ENCODE assay signal across 8 cellular contexts in the genomic region with DNA sequence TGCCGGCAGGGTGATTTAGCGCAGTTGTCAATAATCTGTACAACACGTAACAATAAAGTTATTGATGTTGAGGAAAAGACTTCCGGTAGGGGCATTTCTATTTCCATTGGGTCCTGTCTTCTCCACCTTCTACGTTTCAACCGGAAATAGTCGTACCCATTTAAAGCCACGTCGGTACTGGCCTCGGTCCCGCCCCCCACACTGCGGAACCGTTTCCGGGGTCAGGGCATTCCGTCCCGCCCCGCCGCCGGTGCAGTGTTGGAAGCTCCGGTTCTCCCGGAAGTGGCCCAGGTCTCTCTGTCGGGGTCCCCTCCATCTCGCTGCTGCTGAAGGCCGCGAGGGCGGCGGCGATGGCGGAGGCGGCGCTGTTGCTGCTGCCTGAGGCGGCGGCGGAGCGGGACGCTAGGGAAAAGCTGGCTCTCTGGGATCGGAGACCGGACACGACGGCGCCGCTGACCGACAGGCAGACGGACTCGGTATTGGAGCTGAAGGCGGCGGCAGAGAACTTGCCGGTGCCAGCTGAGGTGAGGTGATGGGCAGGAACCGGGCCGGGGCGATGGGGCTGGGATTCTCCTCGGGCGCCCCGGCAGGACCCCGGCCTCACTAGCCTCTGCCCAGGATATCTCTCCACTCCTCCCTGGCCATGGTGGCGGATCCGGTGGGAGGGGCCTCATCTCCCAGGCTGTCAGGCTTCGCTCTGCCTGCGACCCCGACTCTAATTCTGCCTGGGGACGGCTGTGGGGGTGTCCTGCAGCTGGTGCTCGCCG. TPM values are rescaled to one million over a fixed set of nuclear protein-coding genes. Genes with fewer than 3 reads are reported as not detected.
DNase-seq lines count a peak whose midpoint lies in the region; ATAC-seq, FAIRE-seq and TF ChIP-seq lines count a peak whose summit lies in the region.

A gene with protein sequence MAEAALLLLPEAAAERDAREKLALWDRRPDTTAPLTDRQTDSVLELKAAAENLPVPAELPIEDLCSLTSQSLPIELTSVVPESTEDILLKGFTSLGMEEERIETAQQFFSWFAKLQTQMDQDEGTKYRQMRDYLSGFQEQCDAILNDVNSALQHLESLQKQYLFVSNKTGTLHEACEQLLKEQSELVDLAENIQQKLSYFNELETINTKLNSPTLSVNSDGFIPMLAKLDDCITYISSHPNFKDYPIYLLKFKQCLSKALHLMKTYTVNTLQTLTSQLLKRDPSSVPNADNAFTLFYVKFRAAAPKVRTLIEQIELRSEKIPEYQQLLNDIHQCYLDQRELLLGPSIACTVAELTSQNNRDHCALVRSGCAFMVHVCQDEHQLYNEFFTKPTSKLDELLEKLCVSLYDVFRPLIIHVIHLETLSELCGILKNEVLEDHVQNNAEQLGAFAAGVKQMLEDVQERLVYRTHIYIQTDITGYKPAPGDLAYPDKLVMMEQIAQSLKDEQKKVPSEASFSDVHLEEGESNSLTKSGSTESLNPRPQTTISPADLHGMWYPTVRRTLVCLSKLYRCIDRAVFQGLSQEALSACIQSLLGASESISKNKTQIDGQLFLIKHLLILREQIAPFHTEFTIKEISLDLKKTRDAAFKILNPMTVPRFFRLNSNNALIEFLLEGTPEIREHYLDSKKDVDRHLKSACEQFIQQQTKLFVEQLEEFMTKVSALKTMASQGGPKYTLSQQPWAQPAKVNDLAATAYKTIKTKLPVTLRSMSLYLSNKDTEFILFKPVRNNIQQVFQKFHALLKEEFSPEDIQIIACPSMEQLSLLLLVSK (plus strand): TSS at position 253 of the 767 bp plus-strand sequence. CDS start 98 bp downstream, at position 351.

- peak; percentile 94 for FAIRE-seq in GM12891 (lab: Jason Lieb, UNC)

- H3K36me3 Mint-ChIP-seq in T-cell = peaks cover 3% of the 10 kb centered on the region

- peak; percentile 83 for TF ChIP-seq POLR2A in GM12891 (IDR thresholded peaks at IDR 0.05; ENCODE audit: low read depth, low read length)
- TF ChIP-seq POLR2A in tibial nerve (IDR thresholded peaks at IDR 0.05) = peak in 1 of 2 donors; percentile 56

- H3K36me3 ChIP-seq in cardiac muscle cell = no peaks in the 10 kb centered on the region
- no peaks in the 10 kb centered on the region for H3K36me3 ChIP-seq in parathyroid adenoma (ENCODE audit: control insufficient read depth, insufficient read depth, low read length)
- no peaks in the 10 kb centered on the region for H3K36me3 ChIP-seq in tibial nerve

- H3K4me3 ChIP-seq in cardiac muscle cell = peak within 1 kb of the TSS; percentile 62
- H3K4me3 ChIP-seq in parathyroid adenoma (ENCODE audit: low read depth, low read length) = peak within 1 kb of the TSS; percentile 92
- H3K4me3 ChIP-seq in tibial nerve = peak within 1 kb of the TSS; percentile 86 to 98 (median 94)

- peak within 1 kb of the TSS; percentile 92 to 96 for H3K27ac Mint-ChIP-seq in T-cell

- peak within 1 kb of the TSS; percentile 93 for H3K9ac ChIP-seq in parathyroid adenoma

- DNase-seq in GM12891 (ENCODE audit: insufficient read length, low spot score) (peak; percentile 83), NCI-H1436 treated with DMSO at 0.1 percent for 48 hours (lab: John Stamatoyannopoulos, UW) (peak; percentile 80), T-cell (peak; percentile 86 to 95 (median 92)), cardiac muscle cell (ENCODE audit: low read depth in 1 of 2, low spot score in 1 of 2) (peak; percentile 95 to 97), tibial nerve (ENCODE audit: low spot score in 2 of 2) (peak; percentile 90 to 94)

- POLR2A ChIA-PET in T-cell (lab: Charles Lee) = interaction anchor here in 1 of 2 donors (0.9 kb wide), 1 partner anchor 16 kb away, joined by 3 read pairs; no protein-coding TSS in a partner anchor

- no peaks in the 10 kb centered on the region for H3K9me3 Mint-ChIP-seq in T-cell

- H3K4me1 Mint-ChIP-seq in T-cell = peaks cover 58 to 65% (median 61%) of the 10 kb centered on the region in 3 donors

- H3K4me3 Mint-ChIP-seq in T-cell = peak within 1 kb of the TSS; percentile 89 to 91 (median 90)

- H3K27me3 ChIP-seq in cardiac muscle cell (peaks cover 14% of the 10 kb centered on the region), parathyroid adenoma (ENCODE audit: control insufficient read depth, insufficient read depth, low read length) (no peaks in the 10 kb centered on the region), tibial nerve (no peaks in the 10 kb centered on the region)

- peak within 1 kb of the TSS; percentile 93 for H2AFZ ChIP-seq in parathyroid adenoma

- H3K9me3 ChIP-seq in cardiac muscle cell (ENCODE audit: low read depth) = no peaks in the 10 kb centered on the region
- no peaks in the 10 kb centered on the region for H3K9me3 ChIP-seq in parathyroid adenoma (ENCODE audit: control insufficient read depth, low read length)
- no peaks in the 10 kb centered on the region for H3K9me3 ChIP-seq in tibial nerve

- 0% methylated on average over 60 to 63 of the region's 63 CpGs for WGBS in adipose tissue, 3 donors
- 0 to 1% methylated on average over 33 to 37 of the region's 63 CpGs for WGBS in tibial nerve, 2 donors

- peak within 1 kb of the TSS; percentile 86 for H3K4me2 ChIP-seq in parathyroid adenoma (ENCODE audit: low read length)

- peak; percentile 41 for TF ChIP-seq CTCF in cardiac muscle cell (IDR thresholded peaks at IDR 0.05; ENCODE audit: low read depth, low read length)
- no peak for TF ChIP-seq CTCF in parathyroid adenoma (IDR thresholded peaks at IDR 0.05)
- TF ChIP-seq CTCF in tibial nerve (IDR thresholded peaks at IDR 0.05) = peak in 3 of 5 experiments; percentile 17 to 67 (median 62)

- CTCF ChIA-PET in T-cell (lab: Charles Lee) = interaction anchor here (0.6 to 2.1 kb wide), 10 partner anchors 8 to 677 kb away, joined by 3 to 18 read pairs (median 4); partner anchors contain the start of gene SLC25A30 (in 1 of the 2)

- TF ChIP-seq EP300 in tibial nerve (IDR thresholded peaks at IDR 0.05) = peak; percentile 80 to 86

- H3K27me3 Mint-ChIP-seq in T-cell = no peaks in the 10 kb centered on the region

- H3K27ac ChIP-seq in adipose tissue (ENCODE audit: low read depth, low read length) = peak within 1 kb of the TSS; percentile 68
- peak within 1 kb of the TSS; percentile 89 for H3K27ac ChIP-seq in cardiac muscle cell
- H3K27ac ChIP-seq in parathyroid adenoma = peak within 1 kb of the TSS; percentile 88
- H3K27ac ChIP-seq in tibial nerve = peak within 1 kb of the TSS; percentile 68 to 95 (median 94)

- H3K4me1 ChIP-seq in cardiac muscle cell (ENCODE audit: low read depth) (peaks cover 17% of the 10 kb centered on the region), parathyroid adenoma (no peaks in the 10 kb centered on the region), tibial nerve (peaks cover 0 to 48% (median 16%) of the 10 kb centered on the region in 4 donors)

- H3K79me2 ChIP-seq in parathyroid adenoma = peaks cover 3% of the 10 kb centered on the region

- ATAC-seq in HG02840 (IDR thresholded peaks at IDR 0.05; ENCODE audit: low FRiP score, unreplicated experiment) = peak; percentile 95
- peak; percentile 94 to 97 (median 95) for ATAC-seq in T-cell (replicated peaks in 1 of 4)

TF ChIP-seq in GM12891, 5 proteins besides CTCF, POLR2A, EP300 and RAD21:
- TF ChIP-seq POU2F2 (IDR thresholded peaks at IDR 0.05; ENCODE audit: low read depth, low read length) (0 out of 2 replicates have a peak, but pooled peaks have one; percentile 10), TAF1 (IDR thresholded peaks at IDR 0.05; ENCODE audit: low read depth, low read length) (peak; percentile 72), PAX5 (IDR thresholded peaks at IDR 0.05; ENCODE audit: insufficient read depth, low read length, severe bottlenecking) (no peak), POLR2AphosphoS5 (IDR thresholded peaks at IDR 0.05; ENCODE audit: low read depth, low read length) (peak; percentile 70), SPI1 (IDR thresholded peaks at IDR 0.05; ENCODE audit: low read depth, low read length) (no peak)

RNA-seq across cellular contexts. Expression of the gene that starts here (rescaled TPM):
- 30.8 TPM for polyA plus RNA-seq in GM12891 (2012; ENCODE audit: low read depth, missing spikeins)
- total RNA-seq in T-cell (10 to 100 TPM; 40.0 to 47.0 (median 42.3) TPM), cardiac muscle cell (24.6 and 82.9 TPM in 2 replicates), tibial nerve (10 to 100 TPM; 27.1 to 36.0 (median 31.0) TPM)
- polyA plus RNA-seq in adipose tissue (10 to 100 TPM; 11.1 to 15.4 (median 11.6) TPM), cardiac muscle cell (22.4 and 26.2 TPM in 2 replicates)

Comparison
In these comparisons a context has a peak if more than half of its experiments do, and no peak if none do; other contexts are left out.
1. Peak in every context shown above with its lines: DNase-seq, ATAC-seq, H3K4me3 ChIP-seq and H3K27ac ChIP-seq.